ENCODE assay signal across 1 cellular context in genomic region chr11:68328374-68329091, GRCh38.
TF ChIP-seq lines count a peak whose summit lies in the region.

No MANE protein-coding gene starts in this region.

TF ChIP-seq in GM23338, 12 proteins besides CTCF, POLR2A, EP300 and RAD21 (continued from another document):
- no peak for TF ChIP-seq REST (IDR thresholded peaks at IDR 0.05; ENCODE audit: unreplicated experiment)
- no peak for TF ChIP-seq EZH2phosphoT487 (IDR thresholded peaks at IDR 0.05; ENCODE audit: unreplicated experiment)
- TF ChIP-seq NANOG (IDR thresholded peaks at IDR 0.05; ENCODE audit: borderline replicate concordance): no peak
- TF ChIP-seq ZNF331 (CRISPR knock-in tag; IDR thresholded peaks at IDR 0.05; ENCODE audit: low read depth): no peak
- no peak for TF ChIP-seq POLR2AphosphoS5 (IDR thresholded peaks at IDR 0.05; ENCODE audit: low read depth)
- no peak for TF ChIP-seq CREB1 (CRISPR knock-in tag; IDR thresholded peaks at IDR 0.05; ENCODE audit: low read depth)
- TF ChIP-seq ZNF114 (CRISPR knock-in tag; IDR thresholded peaks at IDR 0.05): no peak
- no peak for TF ChIP-seq STAT1 (IDR thresholded peaks at IDR 0.05; ENCODE audit: unreplicated experiment)
